ENCODE assay signal across 8 cellular contexts in genomic region chr1:155084722-155085503, GRCh38. TPM values are rescaled to one million over a fixed set of nuclear protein-coding genes. Genes with fewer than 3 reads are reported as not detected.
DNase-seq lines count a peak whose midpoint lies in the region; ATAC-seq and TF ChIP-seq lines count a peak whose summit lies in the region.

No MANE protein-coding gene starts in this region.

- H3K79me2 ChIP-seq in SU-DHL-6 (ENCODE audit: insufficient read depth, low read length) (no peaks in the 10 kb centered on the region), trophoblast cell (ENCODE audit: control insufficient read depth, insufficient read depth, low read length, poor library complexity) (no peaks in the 10 kb centered on the region)

- DNase-seq in NCI-H1417 (lab: John Stamatoyannopoulos, UW) (peak; percentile 96 to 99 (median 99)), cardiac septum (ENCODE audit: low spot score) (peak; percentile 96), trophoblast cell (peak; percentile 92 to 94), transverse colon (peak; percentile 94)
- DNase-seq in activated naive CD8-positive, alpha-beta T cell treated with anti-CD3 and anti-CD28 coated beads, Interleukin-2, amount 50 U/mL, for 24 hours, result peak; percentile 92

- H3K4me1 ChIP-seq in trophoblast cell (ENCODE audit: control insufficient read depth in 1 of 2, insufficient read depth in 2 of 2, low read length in 2 of 2), result peaks cover 22 to 26% of the 10 kb centered on the region in 2 experiments
- peaks cover 42 to 60% (median 57%) of the 10 kb centered on the region in 4 donors for H3K4me1 ChIP-seq in transverse colon

- H3K4me2 ChIP-seq in SU-DHL-6 (ENCODE audit: low read depth, low read length, poor library complexity, severe bottlenecking) (peak overlapping the region; percentile 91), trophoblast cell (ENCODE audit: low read length) (peak overlapping the region; percentile 93)

- peak overlapping the region; percentile 96 for H3K27ac Mint-ChIP-seq in activated naive CD8-positive, alpha-beta T cell treated with anti-CD3 and anti-CD28 coated beads, Interleukin-2, amount 50 U/mL, for 24 hours

- ATAC-seq in HG02798 (IDR thresholded peaks at IDR 0.05; ENCODE audit: poor library complexity, unreplicated experiment), result peak; percentile 80
- peak; percentile 84 for ATAC-seq in activated naive CD8-positive, alpha-beta T cell treated with anti-CD3 and anti-CD28 coated beads, Interleukin-2, amount 50 U/mL, for 24 hours

- no peak overlapping the region for H2AK5ac ChIP-seq in trophoblast cell (ENCODE audit: low read length)

- peak overlapping the region; percentile 68 for H3K9ac ChIP-seq in SU-DHL-6 (ENCODE audit: low read length)
- H3K9ac ChIP-seq in trophoblast cell (ENCODE audit: low read length), result peak overlapping the region; percentile 55

- H3K27ac ChIP-seq in SU-DHL-6 (ENCODE audit: low read depth, low read length) (peak overlapping the region; percentile 82), trophoblast cell (ENCODE audit: low read depth, low read length) (peak overlapping the region; percentile 44), transverse colon (peak overlapping the region; percentile 90 to 94 (median 92))

- peak overlapping the region; percentile 91 for H3K4me3 Mint-ChIP-seq in activated naive CD8-positive, alpha-beta T cell treated with anti-CD3 and anti-CD28 coated beads, Interleukin-2, amount 50 U/mL, for 24 hours

- no peaks in the 10 kb centered on the region for H4K20me1 ChIP-seq in SU-DHL-6 (ENCODE audit: low read depth, low read length)

- intact Hi-C loops in cardiac septum (cut with DNase I), result loop anchor here (1.0 to 10.0 kb wide), 3 partner anchors 22 to 600 kb away; partner anchors contain the start of genes ADAM15 and EFNA4
- intact Hi-C loops in transverse colon (cut with DNase I; ENCODE audit: low total_unique reads), result loop anchor here (1.0 to 10.0 kb wide), 2 partner anchors 22 to 600 kb away; partner anchors contain the start of gene EFNA4

- no peak overlapping the region for H2BK12ac ChIP-seq in trophoblast cell (ENCODE audit: low read length)

- no peaks in the 10 kb centered on the region for H3K9me2 ChIP-seq in SU-DHL-6 (replicated peaks; ENCODE audit: insufficient read depth, low read length)

- H3K9me3 ChIP-seq in SU-DHL-6 (ENCODE audit: insufficient read depth, low read length), result no peaks in the 10 kb centered on the region
- H3K9me3 ChIP-seq in trophoblast cell (ENCODE audit: insufficient read depth, low read depth, low read length), result peaks cover 7% of the 10 kb centered on the region
- no peaks in the 10 kb centered on the region for H3K9me3 ChIP-seq in transverse colon

- H2BK5ac ChIP-seq in trophoblast cell (ENCODE audit: low read depth, low read length, poor library complexity), result peak overlapping the region; percentile 36

- peaks cover 5% of the 10 kb centered on the region for H3K79me1 ChIP-seq in trophoblast cell (ENCODE audit: low read length)

- H3K4me1 Mint-ChIP-seq in activated naive CD8-positive, alpha-beta T cell treated with anti-CD3 and anti-CD28 coated beads, Interleukin-2, amount 50 U/mL, for 24 hours, result peaks cover 36% of the 10 kb centered on the region

- no peak overlapping the region for H4K12ac ChIP-seq in trophoblast cell (ENCODE audit: low read depth, low read length)

- H2AFZ ChIP-seq in SU-DHL-6 (ENCODE audit: low read depth, low read length, severe bottlenecking) (peak overlapping the region; percentile 89), trophoblast cell (ENCODE audit: insufficient read depth, low read length, poor library complexity) (peak overlapping the region; percentile 88)

- no peak overlapping the region for H3K23ac ChIP-seq in trophoblast cell (ENCODE audit: low read length)

- H3K36me3 ChIP-seq in SU-DHL-6 (ENCODE audit: low read length) (no peaks in the 10 kb centered on the region), trophoblast cell (ENCODE audit: control insufficient read depth in 1 of 2, insufficient read depth in 2 of 2, low read length in 2 of 2) (no peaks in the 10 kb centered on the region), transverse colon (no peaks in the 10 kb centered on the region)

- peak; percentile 83 for TF ChIP-seq POLR2A in transverse colon (IDR thresholded peaks at IDR 0.05)

- no peak overlapping the region for H3K14ac ChIP-seq in trophoblast cell (ENCODE audit: low read length)

- H3K18ac ChIP-seq in trophoblast cell (ENCODE audit: low read length), result no peak overlapping the region

- peak; percentile 23 for TF ChIP-seq EP300 in transverse colon (IDR thresholded peaks at IDR 0.05; ENCODE audit: low read depth)

- no peaks in the 10 kb centered on the region for H3K27me3 ChIP-seq in SU-DHL-6 (ENCODE audit: low read length)
- peaks cover 39% of the 10 kb centered on the region for H3K27me3 ChIP-seq in trophoblast cell (ENCODE audit: insufficient read depth, low read length)
- H3K27me3 ChIP-seq in transverse colon, result peaks cover 43% of the 10 kb centered on the region

- peaks cover 34% of the 10 kb centered on the region for H3K27me3 Mint-ChIP-seq in activated naive CD8-positive, alpha-beta T cell treated with anti-CD3 and anti-CD28 coated beads, Interleukin-2, amount 50 U/mL, for 24 hours

- no peaks in the 10 kb centered on the region for H3K36me3 Mint-ChIP-seq in activated naive CD8-positive, alpha-beta T cell treated with anti-CD3 and anti-CD28 coated beads, Interleukin-2, amount 50 U/mL, for 24 hours (ENCODE audit: low read depth)

- peak overlapping the region; percentile 25 for H4K8ac ChIP-seq in trophoblast cell (ENCODE audit: low read depth, low read length)

- H2BK120ac ChIP-seq in trophoblast cell (ENCODE audit: insufficient read depth, low read length, poor library complexity), result no peak overlapping the region

- in situ Hi-C loops in transverse colon (cut with MboI; ENCODE audit: low pct_ligation_motif_present in 1 of 4, low pct_unique_long_range_greater_than_20kb in 1 of 4, low sequenced_read_pairs in 3 of 4), result no loop called here

- TF ChIP-seq CTCF in GM12874 (IDR thresholded peaks at IDR 0.05; ENCODE audit: insufficient read depth, low read depth, low read length), result peak; percentile 89
- peak; percentile 93 for TF ChIP-seq CTCF in SU-DHL-6 (IDR thresholded peaks at IDR 0.05; ENCODE audit: insufficient read depth, low read length, poor library complexity, severe bottlenecking)
- peak; percentile 91 to 99 (median 94) for TF ChIP-seq CTCF in transverse colon (IDR thresholded peaks at IDR 0.05)

- no peaks in the 10 kb centered on the region for H3K9me3 Mint-ChIP-seq in activated naive CD8-positive, alpha-beta T cell treated with anti-CD3 and anti-CD28 coated beads, Interleukin-2, amount 50 U/mL, for 24 hours

- no CpG with 5 or more reads among the region's 67 CpGs for WGBS in trophoblast cell (ENCODE audit: extremely low coverage, insufficient coverage, insufficient read length)
- WGBS in transverse colon (ENCODE audit: low coverage in 1 of 2), 2 donors, result 0% methylated on average over 11 to 32 of the region's 67 CpGs

- H3K4ac ChIP-seq in trophoblast cell (ENCODE audit: low read depth, low read length), result no peak overlapping the region

- H3F3A ChIP-seq in SU-DHL-6 (ENCODE audit: insufficient read depth), result no peaks in the 10 kb centered on the region

- peak overlapping the region; percentile 11 for H4K91ac ChIP-seq in trophoblast cell (ENCODE audit: low read depth, low read length)

- H3K4me3 ChIP-seq in SU-DHL-6 (ENCODE audit: insufficient read depth, low read length, poor library complexity, severe bottlenecking) (peak overlapping the region; percentile 72), trophoblast cell (ENCODE audit: low read depth, low read length) (peak overlapping the region; percentile 91), transverse colon (peak overlapping the region; percentile 45 to 78 (median 53))

RNA-seq across cellular contexts. Expression of gene EFNA3, which starts 6.3 kb away (rescaled TPM):
- total RNA-seq in cardiac septum, result 1.2 TPM
- polyA plus RNA-seq in trophoblast cell (2013), result 2.5 and 2.7 TPM in 2 replicates
- 1 to 10 TPM; 3.4 to 7.9 (median 7.2) TPM for total RNA-seq in transverse colon

RNA-seq across cellular contexts. Expression of gene EFNA4, which starts 21.4 kb away (rescaled TPM):
- 1.9 TPM for total RNA-seq in cardiac septum
- 16.4 and 16.6 TPM in 2 replicates for polyA plus RNA-seq in trophoblast cell (2013)
- total RNA-seq in transverse colon, result 10 to 100 TPM; 18.3 to 57.2 (median 37.2) TPM

RNA-seq across cellular contexts. Expression of gene ADAM15, which starts 33.8 kb away (rescaled TPM):
- total RNA-seq in cardiac septum, result 69.9 TPM
- 16.6 and 17.0 TPM in 2 replicates for polyA plus RNA-seq in trophoblast cell (2013)
- total RNA-seq in transverse colon, result 100 to 1,000 TPM in 3 of 4 donors, 10 to 100 TPM in 1; 90.6 to 196 (median 115) TPM

RNA-seq across cellular contexts. Expression of gene EFNA1, which starts 42.8 kb away (rescaled TPM):
- total RNA-seq in cardiac septum (30.2 TPM), transverse colon (100 to 1,000 TPM in 1 of 4 donors, 10 to 100 TPM in 3; 18.5 to 108 (median 62.7) TPM)
- 81.6 and 84.2 TPM in 2 replicates for polyA plus RNA-seq in trophoblast cell (2013)

RNA-seq across cellular contexts. Expression of gene SLC50A1, which starts 50.7 kb away (rescaled TPM):
- 11.2 TPM for total RNA-seq in cardiac septum
- 39.1 and 39.3 TPM in 2 replicates for polyA plus RNA-seq in trophoblast cell (2013)
- total RNA-seq in transverse colon, result 100 to 1,000 TPM in 1 of 4 donors, 10 to 100 TPM in 2, 1 to 10 TPM in 1; 5.2 to 199 (median 44.4) TPM

Comparison
In these comparisons a context has a peak if more than half of its experiments do, and no peak if none do; other contexts are left out.
1. Peak in every context shown above with its lines: DNase-seq, ATAC-seq, H3K4me3 ChIP-seq and H3K27ac ChIP-seq.